18 cellular contexts compared by ENCODE assay signal in genomic region chr11:115141221-115141620, GRCh38.
DNase-seq lines count a peak whose midpoint lies in the region; ATAC-seq and TF ChIP-seq lines count a peak whose summit lies in the region.
"Had no signal": no experiment of that assay in that cellular context is flagged by ENCODE, and none has a peak within 500 bp of the region (broad histone marks: within the 10 kb centered on the region; RNA-seq: fewer than 3 reads in every experiment).

No MANE protein-coding gene starts in this region.

- no peaks in the 10 kb centered on the region for H3K9me3 ChIP-seq in neural progenitor cell (ENCODE audit: low read depth)
- H3K9me3 ChIP-seq: BLaER1, HAP-1 had no signal

- H3K27me3 ChIP-seq in neural progenitor cell: no peaks in the 10 kb centered on the region
- H3K27me3 ChIP-seq: BLaER1 had no signal

- no peak for TF ChIP-seq CTCF in brain (conservative IDR thresholded peaks at IDR 0.05)
- TF ChIP-seq CTCF in neural progenitor cell (IDR thresholded peaks at IDR 0.05): no peak

- peak; percentile 9 for DNase-seq in M059J (ENCODE audit: low read depth)
- DNase-seq in neural progenitor cell (ENCODE audit: low spot score): no peak
- no peak for DNase-seq in AG08396 (ENCODE audit: low spot score)
- DNase-seq: ACHN; AML-193; CD4-positive, alpha-beta memory T cell; DMS153; DMS79; GM23248 had no signal

- no peaks in the 10 kb centered on the region for H3F3A ChIP-seq in neural progenitor cell (ENCODE audit: low read depth)

- no peaks in the 10 kb centered on the region for H3K36me3 Mint-ChIP-seq in brain
- H3K36me3 Mint-ChIP-seq in neural progenitor cell: no peaks in the 10 kb centered on the region
- H3K36me3 Mint-ChIP-seq: CD14-positive monocyte; CD4-positive, alpha-beta memory T cell had no signal

- H3K9ac ChIP-seq in neural progenitor cell: no peak overlapping the region
- H3K9ac ChIP-seq: BLaER1, GM23248, KMS-11 had no signal

- H3K36me3 ChIP-seq in neural progenitor cell: no peaks in the 10 kb centered on the region
- H3K36me3 ChIP-seq: BLaER1, HAP-1 had no signal

- no peaks in the 10 kb centered on the region for H3K79me2 ChIP-seq in neural progenitor cell (ENCODE audit: low read depth)

- ATAC-seq in HG03378 (IDR thresholded peaks at IDR 0.05; ENCODE audit: unreplicated experiment) (no peak), GM21619 (IDR thresholded peaks at IDR 0.05; ENCODE audit: unreplicated experiment) (no peak), GM21390 (IDR thresholded peaks at IDR 0.05; ENCODE audit: unreplicated experiment) (no peak)
- ATAC-seq: GM12878 had no signal

- H3K4me3 Mint-ChIP-seq in brain (peak overlapping the region in 1 of 5 experiments; percentile 12), neural progenitor cell (peak overlapping the region; percentile 1)
- H3K4me3 Mint-ChIP-seq: CD14-positive monocyte; CD4-positive, alpha-beta memory T cell had no signal

- H3K9me3 Mint-ChIP-seq in brain (no peaks in the 10 kb centered on the region), neural progenitor cell (no peaks in the 10 kb centered on the region)
- H3K9me3 Mint-ChIP-seq: CD4-positive, alpha-beta memory T cell had no signal

- peaks cover 4% of the 10 kb centered on the region for H3K4me1 ChIP-seq in neural progenitor cell
- H3K4me1 ChIP-seq: HAP-1 had no signal

- no peak overlapping the region for H3K4me3 ChIP-seq in neural progenitor cell
- H3K4me3 ChIP-seq: BLaER1, GM12878, GM23248, HAP-1 had no signal

- no peak overlapping the region for H2AFZ ChIP-seq in neural progenitor cell (replicated peaks)
- H2AFZ ChIP-seq: GM23248 had no signal

- peaks cover 6% of the 10 kb centered on the region for H3K27me3 Mint-ChIP-seq in brain
- H3K27me3 Mint-ChIP-seq in neural progenitor cell (ENCODE audit: insufficient read depth, low read depth): peaks cover 7% of the 10 kb centered on the region
- H3K27me3 Mint-ChIP-seq: CD4-positive, alpha-beta memory T cell had no signal

- H3K4me2 ChIP-seq in neural progenitor cell: no peak overlapping the region
- H3K4me2 ChIP-seq: BLaER1, KMS-11 had no signal

- peak overlapping the region in 3 of 5 experiments; percentile 15 to 70 (median 36) for H3K27ac Mint-ChIP-seq in brain
- no peak overlapping the region for H3K27ac Mint-ChIP-seq in neural progenitor cell
- H3K27ac Mint-ChIP-seq: CD14-positive monocyte; CD4-positive, alpha-beta memory T cell had no signal

- no peak overlapping the region for H3K27ac ChIP-seq in neural progenitor cell
- H3K27ac ChIP-seq: BLaER1, GM23248, KMS-11 had no signal

- H3K4me1 Mint-ChIP-seq in brain (peaks cover 67% of the 10 kb centered on the region), neural progenitor cell (peaks cover 22% of the 10 kb centered on the region)
- H3K4me1 Mint-ChIP-seq: CD14-positive monocyte; CD4-positive, alpha-beta memory T cell had no signal

- H4K20me1 ChIP-seq in neural progenitor cell (ENCODE audit: low read depth): no peaks in the 10 kb centered on the region
- H4K20me1 ChIP-seq: BLaER1 had no signal
